Comparison of ENCODE assay signal across 1 cellular context in genomic region chr12:25994252-25994651, GRCh38.
TF ChIP-seq lines count a peak whose summit lies in the region.

No MANE protein-coding gene starts in this region.

TF ChIP-seq in IMR-90, 13 proteins besides CTCF, POLR2A, EP300 and RAD21 (continued from another document):
- no peak for TF ChIP-seq NFE2L2 (IDR thresholded peaks at IDR 0.05; ENCODE audit: low read depth, low read length)
- TF ChIP-seq MAZ (IDR thresholded peaks at IDR 0.05; ENCODE audit: borderline replicate concordance, low read depth, low read length) = no peak
- TF ChIP-seq MXI1 (IDR thresholded peaks at IDR 0.05; ENCODE audit: borderline replicate concordance, low read depth, low read length) = no peak
- TF ChIP-seq BHLHE40 (IDR thresholded peaks at IDR 0.05; ENCODE audit: low read depth, low read length) = no peak
- no peak for TF ChIP-seq RFX5 (IDR thresholded peaks at IDR 0.05; ENCODE audit: low read depth, low read length)
- TF ChIP-seq CEBPB (IDR thresholded peaks at IDR 0.05; ENCODE audit: low read depth, low read length) = peak; percentile 83
- TF ChIP-seq RCOR1 (IDR thresholded peaks at IDR 0.05; ENCODE audit: insufficient replicate concordance, low read length) = peak; percentile 50
